Comparison of ENCODE assay signal across 8 cellular contexts in the genomic region with DNA sequence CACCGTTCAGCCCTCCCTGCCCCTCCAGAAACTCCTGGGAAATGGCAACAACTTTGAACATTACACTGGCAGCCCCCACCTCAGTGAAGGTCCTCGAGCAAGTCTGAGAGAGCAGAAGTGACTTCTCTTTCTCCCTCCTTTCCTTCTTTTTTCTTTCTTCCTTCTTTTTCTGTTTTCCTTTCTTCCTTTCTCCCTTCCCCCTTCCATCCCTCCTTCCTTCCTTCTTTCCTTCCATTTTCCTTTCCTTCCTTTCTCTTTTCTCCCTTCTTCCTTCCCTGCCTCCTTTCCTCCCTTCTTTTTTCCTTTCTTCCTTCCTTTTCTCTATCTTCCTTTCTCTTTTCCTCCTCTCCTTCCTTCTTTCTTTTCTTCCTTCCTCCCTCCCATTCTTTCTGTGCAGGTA.
"Had no signal": no experiment of that assay in that cellular context is flagged by ENCODE, and none has a peak within 500 bp of the region (broad histone marks: within the 10 kb centered on the region; RNA-seq: fewer than 3 reads in every experiment).

No MANE protein-coding gene starts in this region.

- H3K9me3 Mint-ChIP-seq: HFFc6 had no signal

- H3K4me1 Mint-ChIP-seq: GM23338 had no signal

- H3K27ac Mint-ChIP-seq: GM23338, H9, HFFc6 had no signal

- H3K4me3 ChIP-seq: GM23338 had no signal

- DNase-seq: H9, HCEC 1CT, HFFc6, IMR-90, KBM-7 had no signal

- H3K27ac ChIP-seq: HL-60, KMS-11 had no signal

- ATAC-seq: GM23338 had no signal

- H3K4me3 Mint-ChIP-seq: GM23338, H9, HFFc6 had no signal
